In genomic region chr6:14210663-14211595, GRCh38 we compare ENCODE assay signal across 1 cellular context.
TF ChIP-seq lines count a peak whose summit lies in the region.

No MANE protein-coding gene starts in this region.

TF ChIP-seq in HepG2, 621 proteins besides CTCF, POLR2A, EP300 and RAD21 (continued from another document and continues in another):
- 0 out of 2 replicates have a peak, but pooled peaks have one; percentile 41 for TF ChIP-seq ZNF710 (CRISPR knock-in tag; IDR thresholded peaks at IDR 0.05; ENCODE audit: borderline replicate concordance)
- peak; percentile 73; the same call in 1 of the 2 replicates for TF ChIP-seq BORCS8-MEF2B (CRISPR knock-in tag; IDR thresholded peaks at IDR 0.05)
- TF ChIP-seq ZNF841 (CRISPR knock-in tag; IDR thresholded peaks at IDR 0.05; ENCODE audit: borderline replicate concordance), result no peak
- TF ChIP-seq, protein P1, sequence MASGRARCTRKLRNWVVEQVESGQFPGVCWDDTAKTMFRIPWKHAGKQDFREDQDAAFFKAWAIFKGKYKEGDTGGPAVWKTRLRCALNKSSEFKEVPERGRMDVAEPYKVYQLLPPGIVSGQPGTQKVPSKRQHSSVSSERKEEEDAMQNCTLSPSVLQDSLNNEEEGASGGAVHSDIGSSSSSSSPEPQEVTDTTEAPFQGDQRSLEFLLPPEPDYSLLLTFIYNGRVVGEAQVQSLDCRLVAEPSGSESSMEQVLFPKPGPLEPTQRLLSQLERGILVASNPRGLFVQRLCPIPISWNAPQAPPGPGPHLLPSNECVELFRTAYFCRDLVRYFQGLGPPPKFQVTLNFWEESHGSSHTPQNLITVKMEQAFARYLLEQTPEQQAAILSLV (CRISPR knock-in tag; IDR thresholded peaks at IDR 0.05; ENCODE audit: borderline replicate concordance), result peak; percentile 39; the same call in 1 of the 2 replicates
- TF ChIP-seq ZSCAN25 (CRISPR knock-in tag; IDR thresholded peaks at IDR 0.05), result peak; percentile 38; the same call in 1 of the 2 replicates
- no peak for TF ChIP-seq ZBTB46 (CRISPR knock-in tag; IDR thresholded peaks at IDR 0.05; ENCODE audit: borderline replicate concordance)
- TF ChIP-seq ZNF235 (CRISPR knock-in tag; IDR thresholded peaks at IDR 0.05; ENCODE audit: borderline replicate concordance), result peak; percentile 94
- TF ChIP-seq ZNF24 (IDR thresholded peaks at IDR 0.05), result no peak
- no peak for TF ChIP-seq ZBTB43 (CRISPR knock-in tag; conservative IDR thresholded peaks at IDR 0.05)
- no peak for TF ChIP-seq SRSF1 (optimal IDR thresholded peaks at IDR 0.05; ENCODE audit: low read depth, low read length)
- TF ChIP-seq HMGXB4 (CRISPR knock-in tag; IDR thresholded peaks at IDR 0.05; ENCODE audit: borderline replicate concordance in 1 of 2, low read depth in 1 of 2), result peak; percentile 46 to 73; a peak in 3 of 4 replicates
- TF ChIP-seq ZNF160 (CRISPR knock-in tag; IDR thresholded peaks at IDR 0.05), result 0 out of 2 replicates have a peak, but pooled peaks have one; percentile 42
- no peak for TF ChIP-seq THYN1 (CRISPR knock-in tag; IDR thresholded peaks at IDR 0.05; ENCODE audit: borderline replicate concordance, low read depth)
- peak; percentile 66 for TF ChIP-seq PHF8 (CRISPR knock-in tag; IDR thresholded peaks at IDR 0.05)
- 0 out of 2 replicates have a peak, but pooled peaks have one; percentile 50 for TF ChIP-seq SNAI1 (CRISPR knock-in tag; IDR thresholded peaks at IDR 0.05; ENCODE audit: borderline replicate concordance)
- TF ChIP-seq ZNF816 (CRISPR knock-in tag; IDR thresholded peaks at IDR 0.05; ENCODE audit: borderline replicate concordance), result peak; percentile 72; the same call in 1 of the 2 replicates
- 0 out of 2 replicates have a peak, but pooled peaks have one; percentile 28 for TF ChIP-seq NCOA2 (CRISPR knock-in tag; IDR thresholded peaks at IDR 0.05)
- TF ChIP-seq NFIB (CRISPR knock-in tag; IDR thresholded peaks at IDR 0.05; ENCODE audit: borderline replicate concordance), result no peak
- peak; percentile 98 for TF ChIP-seq HNRNPLL (IDR thresholded peaks at IDR 0.05; ENCODE audit: low read depth, low read length, poor library complexity, severe bottlenecking)
- TF ChIP-seq ZFYVE20 (CRISPR knock-in tag; IDR thresholded peaks at IDR 0.05; ENCODE audit: borderline replicate concordance, low read depth), result no peak
- no peak for TF ChIP-seq RERE (CRISPR knock-in tag; IDR thresholded peaks at IDR 0.05; ENCODE audit: low read depth)
- TF ChIP-seq ZNF30 (CRISPR knock-in tag; IDR thresholded peaks at IDR 0.05), result no peak
- peak; percentile 82 for TF ChIP-seq ZNF709 (CRISPR knock-in tag; IDR thresholded peaks at IDR 0.05)
- TF ChIP-seq ZNF644 (CRISPR knock-in tag; IDR thresholded peaks at IDR 0.05; ENCODE audit: low read depth), result no peak
- peak; percentile 87; the same call in 1 of the 2 replicates for TF ChIP-seq MXD1 (CRISPR knock-in tag; IDR thresholded peaks at IDR 0.05)
- TF ChIP-seq PHF5A (CRISPR knock-in tag; IDR thresholded peaks at IDR 0.05; ENCODE audit: low read depth, unreplicated experiment), result peak; percentile 23
- TF ChIP-seq CENPT (CRISPR knock-in tag; IDR thresholded peaks at IDR 0.05; ENCODE audit: low read depth), result 0 out of 2 replicates have a peak, but pooled peaks have one; percentile 70
- TF ChIP-seq ZNF44 (CRISPR knock-in tag; IDR thresholded peaks at IDR 0.05), result no peak
- no peak for TF ChIP-seq JUNB (CRISPR knock-in tag; IDR thresholded peaks at IDR 0.05; ENCODE audit: borderline replicate concordance)
- no peak for TF ChIP-seq SMARCE1 (IDR thresholded peaks at IDR 0.05; ENCODE audit: borderline replicate concordance)
- TF ChIP-seq ZNF629 (CRISPR knock-in tag; conservative IDR thresholded peaks at IDR 0.05), result peak; percentile 25; the same call in 1 of the 2 replicates
- TF ChIP-seq MXI1 (IDR thresholded peaks at IDR 0.05; ENCODE audit: borderline replicate concordance, low read depth, low read length), result no peak; the same call in 2 of the 3 replicates
- no peak; the same call in 1 of the 2 replicates for TF ChIP-seq ZNF788 (CRISPR knock-in tag; IDR thresholded peaks at IDR 0.05; ENCODE audit: borderline replicate concordance)
- 0 out of 2 replicates have a peak, but pooled peaks have one; percentile 76 for TF ChIP-seq FOXC1 (CRISPR knock-in tag; IDR thresholded peaks at IDR 0.05; ENCODE audit: borderline replicate concordance)
- peak; percentile 29; the same call in 1 of the 2 replicates for TF ChIP-seq CREB1 (IDR thresholded peaks at IDR 0.05)
- no peak for TF ChIP-seq CREB1 (CRISPR knock-in tag; IDR thresholded peaks at IDR 0.05)
- no peak for TF ChIP-seq ZSCAN30 (CRISPR knock-in tag; IDR thresholded peaks at IDR 0.05)
- TF ChIP-seq ZNF737 (CRISPR knock-in tag; IDR thresholded peaks at IDR 0.05; ENCODE audit: borderline replicate concordance), result 0 out of 2 replicates have a peak, but pooled peaks have one; percentile 21
- peak; percentile 74 for TF ChIP-seq RBFOX2 (IDR thresholded peaks at IDR 0.05; ENCODE audit: low read depth, low read length)
- TF ChIP-seq E2F5 (CRISPR knock-in tag; conservative IDR thresholded peaks at IDR 0.05), result 0 out of 2 replicates have a peak, but pooled peaks have one; percentile 42
- TF ChIP-seq ZC3H4 (CRISPR knock-in tag; IDR thresholded peaks at IDR 0.05; ENCODE audit: borderline replicate concordance), result no peak
- peak; percentile 69 for TF ChIP-seq POGZ (CRISPR knock-in tag; IDR thresholded peaks at IDR 0.05)
- TF ChIP-seq SOX6 (IDR thresholded peaks at IDR 0.05), result no peak
- peak; percentile 50 for TF ChIP-seq SOX6 (CRISPR knock-in tag; IDR thresholded peaks at IDR 0.05)
- no peak; the same call in 1 of the 2 replicates for TF ChIP-seq ZNF232 (CRISPR knock-in tag; IDR thresholded peaks at IDR 0.05; ENCODE audit: borderline replicate concordance)
- TF ChIP-seq YEATS4 (CRISPR knock-in tag; IDR thresholded peaks at IDR 0.05; ENCODE audit: borderline replicate concordance), result peak; percentile 84
- peak; percentile 78; the same call in 1 of the 2 replicates for TF ChIP-seq ZMYM4 (CRISPR knock-in tag; IDR thresholded peaks at IDR 0.05)
- no peak for TF ChIP-seq RXRB (CRISPR knock-in tag; IDR thresholded peaks at IDR 0.05; ENCODE audit: borderline replicate concordance)
- no peak for TF ChIP-seq SMARCC2 (IDR thresholded peaks at IDR 0.05)
- TF ChIP-seq ZNF296 (CRISPR knock-in tag; conservative IDR thresholded peaks at IDR 0.05), result no peak
